Comparison of ENCODE assay signal across 19 cellular contexts in genomic region chr6:112983741-112984221, GRCh38.
DNase-seq lines count a peak whose midpoint lies in the region; ATAC-seq and TF ChIP-seq lines count a peak whose summit lies in the region.
"Had no signal": no experiment of that assay in that cellular context is flagged by ENCODE, and none has a peak within 500 bp of the region (broad histone marks: within the 10 kb centered on the region; RNA-seq: fewer than 3 reads in every experiment).

No MANE protein-coding gene starts in this region.

- H3K27ac ChIP-seq in HEK293 (ENCODE audit: extremely low read depth, low read depth, low read length) (no peak overlapping the region), gastrocnemius medialis (no peak overlapping the region)
- H3K27ac ChIP-seq: colonic mucosa, testis had no signal

- no peaks in the 10 kb centered on the region for H3K36me3 ChIP-seq in HEK293 (ENCODE audit: control insufficient read depth in 2 of 2, insufficient read depth in 1 of 2, low read length in 2 of 2)
- H3K36me3 ChIP-seq in gastrocnemius medialis, result no peaks in the 10 kb centered on the region
- H3K36me3 ChIP-seq: colonic mucosa, HAP-1 had no signal

- H3K27me3 ChIP-seq in gastrocnemius medialis, result no peaks in the 10 kb centered on the region
- H3K27me3 ChIP-seq: colonic mucosa, testis had no signal

- CTCF ChIA-PET in HEK293 (lab: Yijun Ruan, JAX), result no interaction called here

- H3K9me3 ChIP-seq in HEK293 (ENCODE audit: control insufficient read depth, insufficient read depth, low read depth, low read length) (no peaks in the 10 kb centered on the region), gastrocnemius medialis (no peaks in the 10 kb centered on the region)
- H3K9me3 ChIP-seq: colonic mucosa, HAP-1, testis had no signal

- no peak overlapping the region for H3K4me3 ChIP-seq in HEK293 (ENCODE audit: low read depth, low read length)
- H3K4me3 ChIP-seq in foreskin fibroblast (ENCODE audit: low read depth in 1 of 2, low read length in 2 of 2), result no peak overlapping the region
- no peak overlapping the region for H3K4me3 ChIP-seq in gastrocnemius medialis
- H3K4me3 ChIP-seq: colonic mucosa, HAP-1, testis had no signal

- POLR2A ChIA-PET in HEK293 (lab: Yijun Ruan, JAX), result no interaction called here

- TF ChIP-seq CTCF in AG09319 (IDR thresholded peaks at IDR 0.05; ENCODE audit: low read depth, low read length) (no peak), HEK293 (tag by site-specific recombination; IDR thresholded peaks at IDR 0.05) (no peak), foreskin fibroblast (IDR thresholded peaks at IDR 0.05; ENCODE audit: low read depth, low read length) (no peak), gastrocnemius medialis (IDR thresholded peaks at IDR 0.05 in 4 of 5, conservative IDR thresholded peaks at IDR 0.05 in 1 of 5) (no peak)

- H3K4me1 ChIP-seq in HEK293 (ENCODE audit: control insufficient read depth, insufficient read depth, low read length) (peaks cover 2% of the 10 kb centered on the region; the same call in 1 of the 2 replicates), gastrocnemius medialis (no peaks in the 10 kb centered on the region)
- H3K4me1 ChIP-seq: colonic mucosa, testis had no signal

- in situ Hi-C loops in gastrocnemius medialis (cut with MboI; ENCODE audit: low sequenced_read_pairs in 4 of 4), result no loop called here

- intact Hi-C loops in gastrocnemius medialis (cut with DNase I; ENCODE audit: low total_unique reads), result no loop called here

- no peak for ATAC-seq in GM18870 (IDR thresholded peaks at IDR 0.05; ENCODE audit: unreplicated experiment)
- no peak for ATAC-seq in GM18520 (IDR thresholded peaks at IDR 0.05; ENCODE audit: unreplicated experiment)
- ATAC-seq in gastrocnemius medialis, result no peak
- ATAC-seq: left lobe of liver had no signal

- no peak for TF ChIP-seq POLR2A in gastrocnemius medialis (IDR thresholded peaks at IDR 0.05)

- DNase-seq in AG09319 (ENCODE audit: extremely low read depth, low read depth) (peak; percentile 46), brain pericyte (ENCODE audit: low read depth, low spot score) (peak; percentile 7), foreskin fibroblast (peak; percentile 38 to 67), gastrocnemius medialis (no peak)
- DNase-seq: activated CD4-positive, CD25-positive, alpha-beta regulatory T cell; activated effector memory CD4-positive, alpha-beta T cell treated with Interleukin-2 at 50 U/mL for 16 hours; amygdala; colonic mucosa; NCI-H1092 treated with DMSO at 0.1 percent for 48 hours; NCI-H2171 treated with DMSO at 0.1 percent for 48 hours; SHP77 treated with DMSO at 0.1 percent for 48 hours; stimulated activated CD4-positive, alpha-beta T cell treated with anti-CD3 and anti-CD28 coated beads, Interleukin-4, amount 100 ng/mL, for 4 hours; T-helper 2 cell; testis had no signal

TF ChIP-seq in HEK293, 187 proteins besides CTCF, POLR2A, EP300 and RAD21:
- no peak for TF ChIP-seq ZNF544 (tag by site-specific recombination; IDR thresholded peaks at IDR 0.05)
- TF ChIP-seq ZNF350 (tag by site-specific recombination; IDR thresholded peaks at IDR 0.05), result peak; percentile 79
- no peak for TF ChIP-seq ZNF76 (tag by site-specific recombination; IDR thresholded peaks at IDR 0.05; ENCODE audit: borderline replicate concordance, low read depth)
- TF ChIP-seq ZNF558 (tag by site-specific recombination; IDR thresholded peaks at IDR 0.05), result no peak
- TF ChIP-seq ZNF404 (tag by site-specific recombination; IDR thresholded peaks at IDR 0.05), result no peak
- TF ChIP-seq ZFP41 (tag by site-specific recombination; IDR thresholded peaks at IDR 0.05; ENCODE audit: borderline replicate concordance), result no peak
- 0 out of 2 replicates have a peak, but pooled peaks have one; percentile 14 for TF ChIP-seq ZNF621 (tag by site-specific recombination; IDR thresholded peaks at IDR 0.05)
- TF ChIP-seq, protein P1, sequence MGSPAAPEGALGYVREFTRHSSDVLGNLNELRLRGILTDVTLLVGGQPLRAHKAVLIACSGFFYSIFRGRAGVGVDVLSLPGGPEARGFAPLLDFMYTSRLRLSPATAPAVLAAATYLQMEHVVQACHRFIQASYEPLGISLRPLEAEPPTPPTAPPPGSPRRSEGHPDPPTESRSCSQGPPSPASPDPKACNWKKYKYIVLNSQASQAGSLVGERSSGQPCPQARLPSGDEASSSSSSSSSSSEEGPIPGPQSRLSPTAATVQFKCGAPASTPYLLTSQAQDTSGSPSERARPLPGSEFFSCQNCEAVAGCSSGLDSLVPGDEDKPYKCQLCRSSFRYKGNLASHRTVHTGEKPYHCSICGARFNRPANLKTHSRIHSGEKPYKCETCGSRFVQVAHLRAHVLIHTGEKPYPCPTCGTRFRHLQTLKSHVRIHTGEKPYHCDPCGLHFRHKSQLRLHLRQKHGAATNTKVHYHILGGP (tag by site-specific recombination; IDR thresholded peaks at IDR 0.05), result 0 out of 2 replicates have a peak, but pooled peaks have one; percentile 34
- TF ChIP-seq SP7 (tag by site-specific recombination; IDR thresholded peaks at IDR 0.05), result peak; percentile 67
- 0 out of 2 replicates have a peak, but pooled peaks have one; percentile 23 for TF ChIP-seq SALL2 (tag by site-specific recombination; IDR thresholded peaks at IDR 0.05; ENCODE audit: borderline replicate concordance)
- TF ChIP-seq ZNF529 (tag by site-specific recombination; IDR thresholded peaks at IDR 0.05; ENCODE audit: insufficient replicate concordance), result no peak
- TF ChIP-seq ZNF548 (tag by site-specific recombination; IDR thresholded peaks at IDR 0.05), result no peak

Comparison
In these comparisons a context has a peak if more than half of its experiments do, and no peak if none do; other contexts are left out.
1. DNase-seq: peak in AG09319 (single experiment), brain pericyte (single experiment) and foreskin fibroblast (2 of 2); none in gastrocnemius medialis (0 of 2).